ENCODE assay signal across 8 cellular contexts in the genomic region with DNA sequence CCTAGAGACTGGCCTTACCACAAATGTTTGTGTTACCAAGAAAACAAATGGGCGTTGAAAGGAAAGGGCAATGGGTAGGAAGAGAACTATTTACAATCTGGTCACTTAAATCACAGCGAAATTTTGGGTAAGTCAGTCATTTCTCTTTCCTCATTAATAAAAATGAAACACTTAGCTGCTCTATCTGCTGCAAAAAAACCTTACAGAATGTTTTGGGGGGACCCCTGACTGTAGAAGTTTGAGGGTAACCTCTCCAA. TPM values are rescaled to one million over a fixed set of nuclear protein-coding genes. Genes with fewer than 3 reads are reported as not detected.
A peak's percentile ranks its signal among the peaks of the same experiment; 100 is the strongest.
DNase-seq lines count a peak whose midpoint lies in the region; ATAC-seq lines count a peak whose summit lies in the region.

No MANE protein-coding gene starts in this region.

- peak overlapping the region; percentile 13 for H2AFZ ChIP-seq in neuron (ENCODE audit: low read depth, low read length)

- H3K4me1 Mint-ChIP-seq in CD4-positive, CD25-positive, alpha-beta regulatory T cell = peaks cover 16 to 66% (median 35%) of the 10 kb centered on the region in 4 donors

- no peak for DNase-seq in CD4-positive, CD25-positive, alpha-beta regulatory T cell
- peak; percentile 48 for DNase-seq in NAMALWA (ENCODE audit: low spot score)
- DNase-seq in effector memory CD4-positive, alpha-beta T cell = no peak
- DNase-seq in KG1 (lab: John Stamatoyannopoulos, UW) = no peak

- peak overlapping the region; percentile 88 to 95 (median 90) for H3K4me3 Mint-ChIP-seq in CD4-positive, CD25-positive, alpha-beta regulatory T cell

- H3K9me3 ChIP-seq in CD4-positive, CD25-positive, alpha-beta regulatory T cell (ENCODE audit: control insufficient read depth in 2 of 2, low read length in 2 of 2) = no peaks in the 10 kb centered on the region
- no peaks in the 10 kb centered on the region for H3K9me3 ChIP-seq in effector memory CD4-positive, alpha-beta T cell (ENCODE audit: control insufficient read depth, low read length)
- no peaks in the 10 kb centered on the region for H3K9me3 ChIP-seq in neuron (ENCODE audit: low read length)

- peak overlapping the region; percentile 97 for H3K27ac ChIP-seq in CD4-positive, CD25-positive, alpha-beta regulatory T cell (ENCODE audit: insufficient read depth, low read length, poor library complexity, severe bottlenecking)
- H3K27ac ChIP-seq in effector memory CD4-positive, alpha-beta T cell (ENCODE audit: insufficient read depth, low read length, poor library complexity, severe bottlenecking) = peak overlapping the region; percentile 89

- H3K27me3 ChIP-seq in CD4-positive, CD25-positive, alpha-beta regulatory T cell (ENCODE audit: control insufficient read depth, insufficient read depth, low read length) = no peaks in the 10 kb centered on the region
- no peaks in the 10 kb centered on the region for H3K27me3 ChIP-seq in effector memory CD4-positive, alpha-beta T cell (replicated peaks; ENCODE audit: control insufficient read depth, insufficient read depth, low read length, poor library complexity, severe bottlenecking)
- no peaks in the 10 kb centered on the region for H3K27me3 ChIP-seq in neuron (ENCODE audit: insufficient read depth, low read length)

- H3K36me3 ChIP-seq in CD4-positive, CD25-positive, alpha-beta regulatory T cell (ENCODE audit: control insufficient read depth, insufficient read depth, low read length) = no peaks in the 10 kb centered on the region
- H3K36me3 ChIP-seq in effector memory CD4-positive, alpha-beta T cell (ENCODE audit: control insufficient read depth, insufficient read depth, low read length) = no peaks in the 10 kb centered on the region
- peaks cover 9% of the 10 kb centered on the region for H3K36me3 ChIP-seq in neuron (ENCODE audit: insufficient read depth, low read length)

- peaks cover 55% of the 10 kb centered on the region for H3K4me1 ChIP-seq in CD4-positive, CD25-positive, alpha-beta regulatory T cell (ENCODE audit: control insufficient read depth, insufficient read depth, low read length, poor library complexity, severe bottlenecking)
- H3K4me1 ChIP-seq in effector memory CD4-positive, alpha-beta T cell (ENCODE audit: control insufficient read depth, insufficient read depth, low read length, poor library complexity, severe bottlenecking) = peaks cover 48% of the 10 kb centered on the region
- H3K4me1 ChIP-seq in neuron (ENCODE audit: insufficient read depth, low read length) = peaks cover 37% of the 10 kb centered on the region

- H3K9me3 Mint-ChIP-seq in CD4-positive, CD25-positive, alpha-beta regulatory T cell = no peaks in the 10 kb centered on the region

- no peaks in the 10 kb centered on the region for H3K27me3 Mint-ChIP-seq in CD4-positive, CD25-positive, alpha-beta regulatory T cell

- no peak for ATAC-seq in CD4-positive, CD25-positive, alpha-beta regulatory T cell (ENCODE audit: low read depth in 2 of 2)
- ATAC-seq in HG02973 (IDR thresholded peaks at IDR 0.05; ENCODE audit: unreplicated experiment) (no peak), GM18520 (IDR thresholded peaks at IDR 0.05; ENCODE audit: unreplicated experiment) (no peak), HG03135 (IDR thresholded peaks at IDR 0.05; ENCODE audit: unreplicated experiment) (no peak)

- H3K36me3 Mint-ChIP-seq in CD4-positive, CD25-positive, alpha-beta regulatory T cell = no peaks in the 10 kb centered on the region

- peak overlapping the region; percentile 80 for H3K4me3 ChIP-seq in CD4-positive, CD25-positive, alpha-beta regulatory T cell (ENCODE audit: low read depth, low read length)
- peak overlapping the region; percentile 90 for H3K4me3 ChIP-seq in effector memory CD4-positive, alpha-beta T cell (ENCODE audit: insufficient read depth, low read depth, low read length, poor library complexity, severe bottlenecking)
- peak overlapping the region; percentile 96 for H3K4me3 ChIP-seq in neuron (ENCODE audit: low read length)

- peak overlapping the region; percentile 91 to 93 (median 93) for H3K27ac Mint-ChIP-seq in CD4-positive, CD25-positive, alpha-beta regulatory T cell

RNA-seq across cellular contexts. Expression of a gene that starts 0.7 kb away (rescaled TPM):
- total RNA-seq in CD4-positive, CD25-positive, alpha-beta regulatory T cell = 48.5 TPM
- polyA plus RNA-seq in CD4-positive, CD25-positive, alpha-beta regulatory T cell = 100 to 1,000 TPM; 115 to 158 (median 131) TPM

RNA-seq across cellular contexts. Expression of a gene that starts 1.5 kb away (rescaled TPM):
- total RNA-seq in CD4-positive, CD25-positive, alpha-beta regulatory T cell = 79.9 TPM
- 10 to 100 TPM; 13.5 to 17.1 (median 14.6) TPM for polyA plus RNA-seq in CD4-positive, CD25-positive, alpha-beta regulatory T cell

RNA-seq across cellular contexts. Expression of a gene that starts 3.9 kb away (rescaled TPM):
- 32.2 TPM for total RNA-seq in CD4-positive, CD25-positive, alpha-beta regulatory T cell
- 100 to 1,000 TPM; 132 to 166 (median 141) TPM for polyA plus RNA-seq in CD4-positive, CD25-positive, alpha-beta regulatory T cell

RNA-seq across cellular contexts. Expression of a gene that starts 26.9 kb away (rescaled TPM):
- 103 TPM for total RNA-seq in CD4-positive, CD25-positive, alpha-beta regulatory T cell
- polyA plus RNA-seq in CD4-positive, CD25-positive, alpha-beta regulatory T cell = 10 to 100 TPM; 24.7 to 42.3 (median 33.8) TPM

RNA-seq across cellular contexts. Expression of a gene that starts 38.7 kb away (rescaled TPM):
- total RNA-seq in CD4-positive, CD25-positive, alpha-beta regulatory T cell = 2.7 TPM
- under 1 TPM in 2 of 4 donors, not detected in 2; 0.37 to 0.65 TPM for polyA plus RNA-seq in CD4-positive, CD25-positive, alpha-beta regulatory T cell
